1 cellular context compared by ENCODE assay signal in genomic region chr6:158648682-158649131, GRCh38.
TF ChIP-seq lines count a peak whose summit lies in the region.

No MANE protein-coding gene starts in this region.

TF ChIP-seq in GM23338, 12 proteins besides CTCF, POLR2A, EP300 and RAD21 (continued from another document):
- TF ChIP-seq, protein P1, sequence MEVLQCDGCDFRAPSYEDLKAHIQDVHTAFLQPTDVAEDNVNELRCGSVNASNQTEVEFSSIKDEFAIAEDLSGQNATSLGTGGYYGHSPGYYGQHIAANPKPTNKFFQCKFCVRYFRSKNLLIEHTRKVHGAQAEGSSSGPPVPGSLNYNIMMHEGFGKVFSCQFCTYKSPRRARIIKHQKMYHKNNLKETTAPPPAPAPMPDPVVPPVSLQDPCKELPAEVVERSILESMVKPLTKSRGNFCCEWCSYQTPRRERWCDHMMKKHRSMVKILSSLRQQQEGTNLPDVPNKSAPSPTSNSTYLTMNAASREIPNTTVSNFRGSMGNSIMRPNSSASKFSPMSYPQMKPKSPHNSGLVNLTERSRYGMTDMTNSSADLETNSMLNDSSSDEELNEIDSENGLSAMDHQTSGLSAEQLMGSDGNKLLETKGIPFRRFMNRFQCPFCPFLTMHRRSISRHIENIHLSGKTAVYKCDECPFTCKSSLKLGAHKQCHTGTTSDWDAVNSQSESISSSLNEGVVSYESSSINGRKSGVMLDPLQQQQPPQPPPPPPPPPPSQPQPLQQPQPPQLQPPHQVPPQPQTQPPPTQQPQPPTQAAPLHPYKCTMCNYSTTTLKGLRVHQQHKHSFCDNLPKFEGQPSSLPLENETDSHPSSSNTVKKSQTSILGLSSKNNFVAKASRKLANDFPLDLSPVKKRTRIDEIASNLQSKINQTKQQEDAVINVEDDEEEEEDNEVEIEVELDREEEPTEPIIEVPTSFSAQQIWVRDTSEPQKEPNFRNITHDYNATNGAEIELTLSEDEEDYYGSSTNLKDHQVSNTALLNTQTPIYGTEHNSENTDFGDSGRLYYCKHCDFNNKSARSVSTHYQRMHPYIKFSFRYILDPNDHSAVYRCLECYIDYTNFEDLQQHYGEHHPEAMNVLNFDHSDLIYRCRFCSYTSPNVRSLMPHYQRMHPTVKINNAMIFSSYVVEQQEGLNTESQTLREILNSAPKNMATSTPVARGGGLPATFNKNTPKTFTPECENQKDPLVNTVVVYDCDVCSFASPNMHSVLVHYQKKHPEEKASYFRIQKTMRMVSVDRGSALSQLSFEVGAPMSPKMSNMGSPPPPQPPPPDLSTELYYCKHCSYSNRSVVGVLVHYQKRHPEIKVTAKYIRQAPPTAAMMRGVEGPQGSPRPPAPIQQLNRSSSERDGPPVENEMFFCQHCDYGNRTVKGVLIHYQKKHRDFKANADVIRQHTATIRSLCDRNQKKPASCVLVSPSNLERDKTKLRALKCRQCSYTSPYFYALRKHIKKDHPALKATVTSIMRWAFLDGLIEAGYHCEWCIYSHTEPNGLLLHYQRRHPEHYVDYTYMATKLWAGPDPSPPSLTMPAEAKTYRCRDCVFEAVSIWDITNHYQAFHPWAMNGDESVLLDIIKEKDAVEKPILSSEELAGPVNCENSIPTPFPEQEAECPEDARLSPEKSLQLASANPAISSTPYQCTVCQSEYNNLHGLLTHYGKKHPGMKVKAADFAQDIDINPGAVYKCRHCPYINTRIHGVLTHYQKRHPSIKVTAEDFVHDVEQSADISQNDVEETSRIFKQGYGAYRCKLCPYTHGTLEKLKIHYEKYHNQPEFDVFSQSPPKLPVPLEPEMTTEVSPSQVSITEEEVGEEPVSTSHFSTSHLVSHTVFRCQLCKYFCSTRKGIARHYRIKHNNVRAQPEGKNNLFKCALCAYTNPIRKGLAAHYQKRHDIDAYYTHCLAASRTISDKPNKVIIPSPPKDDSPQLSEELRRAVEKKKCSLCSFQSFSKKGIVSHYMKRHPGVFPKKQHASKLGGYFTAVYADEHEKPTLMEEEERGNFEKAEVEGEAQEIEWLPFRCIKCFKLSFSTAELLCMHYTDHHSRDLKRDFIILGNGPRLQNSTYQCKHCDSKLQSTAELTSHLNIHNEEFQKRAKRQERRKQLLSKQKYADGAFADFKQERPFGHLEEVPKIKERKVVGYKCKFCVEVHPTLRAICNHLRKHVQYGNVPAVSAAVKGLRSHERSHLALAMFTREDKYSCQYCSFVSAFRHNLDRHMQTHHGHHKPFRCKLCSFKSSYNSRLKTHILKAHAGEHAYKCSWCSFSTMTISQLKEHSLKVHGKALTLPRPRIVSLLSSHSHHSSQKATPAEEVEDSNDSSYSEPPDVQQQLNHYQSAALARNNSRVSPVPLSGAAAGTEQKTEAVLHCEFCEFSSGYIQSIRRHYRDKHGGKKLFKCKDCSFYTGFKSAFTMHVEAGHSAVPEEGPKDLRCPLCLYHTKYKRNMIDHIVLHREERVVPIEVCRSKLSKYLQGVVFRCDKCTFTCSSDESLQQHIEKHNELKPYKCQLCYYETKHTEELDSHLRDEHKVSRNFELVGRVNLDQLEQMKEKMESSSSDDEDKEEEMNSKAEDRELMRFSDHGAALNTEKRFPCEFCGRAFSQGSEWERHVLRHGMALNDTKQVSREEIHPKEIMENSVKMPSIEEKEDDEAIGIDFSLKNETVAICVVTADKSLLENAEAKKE (CRISPR knock-in tag; IDR thresholded peaks at IDR 0.05), result no peak
- TF ChIP-seq EZH2phosphoT487 (IDR thresholded peaks at IDR 0.05; ENCODE audit: unreplicated experiment) (no peak), ETS1 (IDR thresholded peaks at IDR 0.05) (no peak), ZNF114 (CRISPR knock-in tag; IDR thresholded peaks at IDR 0.05) (no peak), REST (IDR thresholded peaks at IDR 0.05; ENCODE audit: unreplicated experiment) (no peak)
